ENCODE assay signal across 21 cellular contexts in the genomic region with DNA sequence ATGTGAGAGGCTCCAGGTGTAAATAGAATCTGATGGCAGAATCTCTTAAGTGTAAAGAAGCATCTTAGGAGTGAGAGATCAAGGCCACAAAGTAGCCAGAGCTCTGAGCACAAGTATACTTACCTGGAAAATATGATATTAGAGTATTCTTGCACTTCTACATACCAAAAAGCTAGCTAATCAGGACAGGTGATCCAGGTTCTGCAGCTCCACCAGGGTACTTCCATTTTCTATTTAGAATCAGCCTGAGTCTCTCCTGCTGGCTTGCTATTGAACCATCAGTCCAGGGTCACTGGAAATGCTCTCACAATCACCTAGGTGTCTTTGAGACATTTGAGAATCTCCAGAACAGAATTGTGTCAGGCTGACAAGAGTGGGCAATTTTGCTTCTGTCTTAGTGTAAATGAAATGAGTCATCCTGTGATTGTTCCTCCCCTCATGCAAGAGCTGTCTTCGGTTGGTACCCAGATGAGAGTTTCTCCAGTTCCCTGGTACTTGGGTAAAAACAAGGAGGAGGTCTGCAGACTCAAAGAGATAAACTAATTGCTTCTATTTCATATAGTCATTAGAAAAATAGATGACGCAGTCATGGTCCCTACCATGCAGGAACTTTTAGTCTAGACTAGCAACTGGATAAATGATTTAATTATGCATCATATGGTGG.
"Had no signal": no experiment of that assay in that cellular context is flagged by ENCODE, and none has a peak within 500 bp of the region (broad histone marks: within the 10 kb centered on the region; RNA-seq: fewer than 3 reads in every experiment).

No MANE protein-coding gene starts in this region.

- FAIRE-seq: TTC549 had no signal

- H3K27me3 Mint-ChIP-seq: activated CD4-positive, alpha-beta memory T cell treated with anti-CD3 and anti-CD28 coated beads, Interleukin-2, amount 10 ng/mL, durations not matched to agents 7 days and 5 days; activated CD8-positive, alpha-beta memory T cell treated with anti-CD3 and anti-CD28 coated beads, Interleukin-2, amount 10 ng/mL, durations not matched to agents 7 days and 5 days; activated naive CD8-positive, alpha-beta T cell treated with anti-CD3 and anti-CD28 coated beads for 36 hours had no signal

- DNase-seq: activated CD4-positive, alpha-beta memory T cell treated with anti-CD3 and anti-CD28 coated beads, Interleukin-2, amount 10 ng/mL, durations not matched to agents 7 days and 5 days; activated CD4-positive, alpha-beta T cell treated with anti-CD3 and anti-CD28 coated beads for 4 hours; activated CD8-positive, alpha-beta memory T cell treated with anti-CD3 and anti-CD28 coated beads, Interleukin-2, amount 10 ng/mL, durations not matched to agents 7 days and 5 days; activated naive CD4-positive, alpha-beta T cell; activated naive CD8-positive, alpha-beta T cell treated with anti-CD3 and anti-CD28 coated beads for 36 hours; amygdala; cortex of kidney; effector CD8-positive, alpha-beta T cell; heart right ventricle; immature natural killer cell; left cardiac atrium; lower lobe of right lung; retina; stimulated activated CD4-positive, alpha-beta T cell treated with anti-CD3 and anti-CD28 coated beads, Interleukin-2, amount 100 ng/mL, for 24 hours; stimulated activated naive CD4-positive, alpha-beta T cell treated with Interleukin-2 at 50 U/mL for 16 hours; tibial artery; uterus had no signal

- H3K4me3 Mint-ChIP-seq: activated CD4-positive, alpha-beta memory T cell treated with anti-CD3 and anti-CD28 coated beads, Interleukin-2, amount 10 ng/mL, durations not matched to agents 7 days and 5 days; activated CD8-positive, alpha-beta memory T cell treated with anti-CD3 and anti-CD28 coated beads, Interleukin-2, amount 10 ng/mL, durations not matched to agents 7 days and 5 days; activated naive CD8-positive, alpha-beta T cell treated with anti-CD3 and anti-CD28 coated beads for 36 hours; brain; immature natural killer cell; nephron; T-helper 2 cell treated with Interferon-gamma antibody and Interleukin-4, amounts not matched to agents 5 μg/mL and 100 μg/mL, for 36 hours had no signal

- H3K4me3 ChIP-seq: heart right ventricle, lower lobe of right lung, tibial artery, uterus had no signal

- H3K4me1 Mint-ChIP-seq: activated CD4-positive, alpha-beta memory T cell treated with anti-CD3 and anti-CD28 coated beads, Interleukin-2, amount 10 ng/mL, durations not matched to agents 7 days and 5 days; activated CD8-positive, alpha-beta memory T cell treated with anti-CD3 and anti-CD28 coated beads, Interleukin-2, amount 10 ng/mL, durations not matched to agents 7 days and 5 days; nephron had no signal

- H3K27ac Mint-ChIP-seq: activated CD4-positive, alpha-beta memory T cell treated with anti-CD3 and anti-CD28 coated beads, Interleukin-2, amount 10 ng/mL, durations not matched to agents 7 days and 5 days; activated CD8-positive, alpha-beta memory T cell treated with anti-CD3 and anti-CD28 coated beads, Interleukin-2, amount 10 ng/mL, durations not matched to agents 7 days and 5 days; activated naive CD8-positive, alpha-beta T cell treated with anti-CD3 and anti-CD28 coated beads for 36 hours; brain; nephron; T-helper 2 cell treated with Interferon-gamma antibody and Interleukin-4, amounts not matched to agents 5 μg/mL and 100 μg/mL, for 36 hours had no signal

- H3K9me3 Mint-ChIP-seq: immature natural killer cell had no signal
